18 cellular contexts compared by ENCODE assay signal in the genomic region with DNA sequence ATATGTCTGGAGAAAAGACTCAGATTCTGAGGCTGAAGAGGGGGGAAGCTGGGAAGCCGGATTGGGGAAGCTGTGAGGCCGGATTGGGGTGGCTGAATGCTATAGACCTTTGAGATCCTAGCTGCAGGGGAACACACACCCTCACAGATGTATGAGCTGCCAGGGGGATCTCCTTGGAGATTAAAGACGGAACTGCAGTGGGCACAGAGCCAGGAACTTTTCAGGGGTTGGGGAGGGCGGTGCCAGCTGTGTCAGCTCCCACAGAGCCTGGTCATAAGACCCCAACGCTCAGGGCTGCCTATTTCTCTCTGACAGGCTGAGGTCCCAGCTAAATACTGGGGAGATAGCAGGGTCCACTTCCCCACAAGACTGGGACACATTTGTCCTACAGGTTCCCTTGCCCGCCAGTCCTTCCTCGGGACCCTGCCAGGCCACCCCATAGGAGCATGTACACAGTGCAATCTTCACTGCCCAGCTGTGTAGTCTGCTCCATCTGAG.
DNase-seq lines count a peak whose midpoint lies in the region; ATAC-seq, FAIRE-seq and TF ChIP-seq lines count a peak whose summit lies in the region.
"Had no signal": no experiment of that assay in that cellular context is flagged by ENCODE, and none has a peak within 500 bp of the region (broad histone marks: within the 10 kb centered on the region; RNA-seq: fewer than 3 reads in every experiment).

No MANE protein-coding gene starts in this region.

- H2BK12ac ChIP-seq in H1 (ENCODE audit: low read depth, low read length) = no peak overlapping the region

- H4K8ac ChIP-seq in H1 (ENCODE audit: extremely low read depth, insufficient read depth, low read length) = no peak overlapping the region; the same call in 1 of the 2 replicates

- no peak overlapping the region for H3K4me3 ChIP-seq in H1 (ENCODE audit: extremely low read depth in 1 of 4, insufficient read depth in 2 of 4, low read depth in 3 of 4, low read length in 4 of 4)

- CTCF ChIA-PET in H1 (lab: Charles Lee; ENCODE audit: partially characterized antibody) = no interaction called here

- no peak for TF ChIP-seq CTCF in H1 (IDR thresholded peaks at IDR 0.05; ENCODE audit: control extremely low read depth in 1 of 3, insufficient read depth in 1 of 3, low read depth in 1 of 3, low read length in 3 of 3)
- no peak for TF ChIP-seq CTCF in D721Med (IDR thresholded peaks at IDR 0.05; ENCODE audit: insufficient read depth, missing control alignments)

- 98% methylated on average over 7 of the region's 7 CpGs; no CpG with 5 or more reads in 1 of the 2 experiments for WGBS in H1 (ENCODE audit: extremely low coverage in 1 of 2, insufficient coverage in 1 of 2, insufficient read length in 1 of 2, insufficient replicate concordance in 2 of 2, low coverage in 1 of 2, low lambda C conversion rate in 2 of 2, missing lambda C conversion rate in 1 of 2), 2 experiments

- TF ChIP-seq RAD21 in H1 (IDR thresholded peaks at IDR 0.05 in 1 of 2, conservative IDR thresholded peaks at IDR 0.05 in 1 of 2; ENCODE audit: low read depth in 2 of 2, low read length in 2 of 2) = no peak

- H2BK15ac ChIP-seq in H1 (ENCODE audit: low read length) = no peak overlapping the region

- H3K4me1 ChIP-seq in H1 (replicated peaks in 1 of 4; ENCODE audit: control insufficient read depth in 3 of 4, insufficient read depth in 4 of 4, low read length in 3 of 4) = no peaks in the 10 kb centered on the region
- H3K4me1 ChIP-seq: BE2C had no signal

- no peaks in the 10 kb centered on the region for H4K20me1 ChIP-seq in H1 (replicated peaks in 1 of 2; ENCODE audit: control insufficient read depth in 1 of 2, insufficient read depth in 2 of 2, low read length in 2 of 2)

- no peak overlapping the region for H3K27ac Mint-ChIP-seq in stimulated activated memory B cell treated with anti-CD40 and anti-IgM and Interleukin-4, amounts not matched to agents 10 μg/mL and 1 μg/mL and 100 μg/mL, for 72 hours
- H3K27ac Mint-ChIP-seq: CD4-positive, CD25-positive, alpha-beta regulatory T cell; H9 had no signal

- no peak for TF ChIP-seq EP300 in H1 (IDR thresholded peaks at IDR 0.05; ENCODE audit: borderline replicate concordance in 1 of 2, low read depth in 2 of 2, low read length in 2 of 2)

- peak; percentile 29 for DNase-seq in NCI-H2171 treated with DMSO at 0.1 percent for 48 hours (lab: John Stamatoyannopoulos, UW)
- DNase-seq in NCI-H2171 (lab: John Stamatoyannopoulos, UW) = no peak
- DNase-seq in NCI-H524 treated with DMSO at 0.1 percent for 48 hours (lab: John Stamatoyannopoulos, UW) = peak; percentile 5
- DNase-seq in H1 (ENCODE audit: low read depth in 1 of 2, low spot score in 2 of 2) = no peak
- DNase-seq in NCI-H146 (lab: John Stamatoyannopoulos, UW) = no peak
- no peak for DNase-seq in D721Med (ENCODE audit: insufficient read length, low spot score)
- DNase-seq: BE2C; Calu3; CD4-positive, CD25-positive, alpha-beta regulatory T cell; DMS79 treated with DMSO at 0.1 percent for 48 hours; H9; NCI-H1436; NCI-H2029; NK-92 treated with Interleukin-12 subunit alpha and Interleukin-12 subunit beta, amount 100 ng/mL, for 24 hours had no signal

- H2AFZ ChIP-seq in H1 (ENCODE audit: low read length) = peak overlapping the region; percentile 32; the same call in 1 of the 2 replicates

- no peak overlapping the region for H3K14ac ChIP-seq in H1 (ENCODE audit: insufficient read length)

- H3K27ac ChIP-seq in H1 (ENCODE audit: low read depth, low read length) = no peak overlapping the region

- no peaks in the 10 kb centered on the region for H3K79me1 ChIP-seq in H1 (ENCODE audit: low read depth, low read length)

- ATAC-seq in stimulated activated memory B cell treated with anti-CD40 and anti-IgM and Interleukin-4, amounts not matched to agents 10 μg/mL and 1 μg/mL and 100 μg/mL, for 72 hours = peak; percentile 47
- ATAC-seq in GM19351 (IDR thresholded peaks at IDR 0.05; ENCODE audit: unreplicated experiment) = no peak
- ATAC-seq: Right ventricle myocardium inferior had no signal

- H3K23ac ChIP-seq in H1 (ENCODE audit: insufficient read length) = no peak overlapping the region

- POLR2A ChIA-PET in H1 (lab: Charles Lee; ENCODE audit: partially characterized antibody) = no interaction called here

- no peak overlapping the region for H3K4me2 ChIP-seq in H1 (ENCODE audit: insufficient read depth in 1 of 2, low read depth in 2 of 2, low read length in 2 of 2)

- no peak overlapping the region for H4K5ac ChIP-seq in H1 (ENCODE audit: insufficient read length, low read depth, low read length)

- no peak overlapping the region for H3K9ac ChIP-seq in H1 (replicated peaks in 1 of 4; ENCODE audit: extremely low read depth in 1 of 4, low read depth in 3 of 4, low read length in 3 of 4)

- FAIRE-seq in H1 (lab: Jason Lieb, UNC) (no peak), D721Med (lab: Jason Lieb, UNC) (no peak)
- FAIRE-seq: RCC 7860 had no signal

- no peaks in the 10 kb centered on the region for H3K36me3 Mint-ChIP-seq in stimulated activated memory B cell treated with anti-CD40 and anti-IgM and Interleukin-4, amounts not matched to agents 10 μg/mL and 1 μg/mL and 100 μg/mL, for 72 hours
- H3K36me3 Mint-ChIP-seq: CD4-positive, CD25-positive, alpha-beta regulatory T cell had no signal

- no peaks in the 10 kb centered on the region for H3K27me3 Mint-ChIP-seq in stimulated activated memory B cell treated with anti-CD40 and anti-IgM and Interleukin-4, amounts not matched to agents 10 μg/mL and 1 μg/mL and 100 μg/mL, for 72 hours
- H3K27me3 Mint-ChIP-seq: CD4-positive, CD25-positive, alpha-beta regulatory T cell had no signal

- H3K18ac ChIP-seq in H1 (ENCODE audit: extremely low read depth, low read length) = no peak overlapping the region; the same call in 1 of the 2 replicates

- no peak overlapping the region for H3K4me3 Mint-ChIP-seq in stimulated activated memory B cell treated with anti-CD40 and anti-IgM and Interleukin-4, amounts not matched to agents 10 μg/mL and 1 μg/mL and 100 μg/mL, for 72 hours
- H3K4me3 Mint-ChIP-seq: CD4-positive, CD25-positive, alpha-beta regulatory T cell; H9 had no signal

- H3K4ac ChIP-seq in H1 (replicated peaks; ENCODE audit: insufficient read length, low read depth, low read length) = no peak overlapping the region

- no peak overlapping the region for H2BK5ac ChIP-seq in H1 (ENCODE audit: low read depth, low read length)

- no peaks in the 10 kb centered on the region for H3K79me2 ChIP-seq in H1 (ENCODE audit: control insufficient read depth in 1 of 2, insufficient read depth in 2 of 2, low read length in 2 of 2)

- H2BK120ac ChIP-seq in H1 (replicated peaks; ENCODE audit: low read depth, low read length) = no peak overlapping the region

- no peak overlapping the region for H4K91ac ChIP-seq in H1 (replicated peaks; ENCODE audit: insufficient read length, low read length)

- H3K9me3 Mint-ChIP-seq in stimulated activated memory B cell treated with anti-CD40 and anti-IgM and Interleukin-4, amounts not matched to agents 10 μg/mL and 1 μg/mL and 100 μg/mL, for 72 hours = no peaks in the 10 kb centered on the region
- H3K9me3 Mint-ChIP-seq: H9 had no signal

- H3K36me3 ChIP-seq in H1 (ENCODE audit: control insufficient read depth in 2 of 4, insufficient read depth in 4 of 4, low read length in 3 of 4) = no peaks in the 10 kb centered on the region
- H3K36me3 ChIP-seq: BE2C had no signal

- no peaks in the 10 kb centered on the region for H3K9me3 ChIP-seq in H1 (ENCODE audit: insufficient read depth in 2 of 2, low read depth in 1 of 2, low read length in 1 of 2)
- H3K9me3 ChIP-seq: BE2C had no signal

- H3K23me2 ChIP-seq in H1 (ENCODE audit: low read depth, low read length) = no peaks in the 10 kb centered on the region

- TF ChIP-seq POLR2A in H1 (IDR thresholded peaks at IDR 0.05; ENCODE audit: control extremely low read depth in 1 of 2, low read depth in 2 of 2, low read length in 2 of 2) = no peak

- H3K56ac ChIP-seq in H1 (replicated peaks; ENCODE audit: insufficient read length, low read depth, low read length) = no peak overlapping the region

- H3K4me1 Mint-ChIP-seq in stimulated activated memory B cell treated with anti-CD40 and anti-IgM and Interleukin-4, amounts not matched to agents 10 μg/mL and 1 μg/mL and 100 μg/mL, for 72 hours = no peaks in the 10 kb centered on the region
- H3K4me1 Mint-ChIP-seq: CD4-positive, CD25-positive, alpha-beta regulatory T cell; H9 had no signal

- H3K27me3 ChIP-seq in H1 (replicated peaks in 1 of 4; ENCODE audit: control insufficient read depth in 3 of 4, extremely low read depth in 1 of 4, insufficient read depth in 3 of 4, low read length in 3 of 4) = no peaks in the 10 kb centered on the region
- H3K27me3 ChIP-seq: BE2C had no signal

- H2AK5ac ChIP-seq in H1 (ENCODE audit: low read depth, low read length) = no peak overlapping the region

- H2BK20ac ChIP-seq in H1 (ENCODE audit: low read length) = no peak overlapping the region

TF ChIP-seq in H1, 55 proteins besides CTCF, POLR2A, EP300 and RAD21:
- no peak for TF ChIP-seq RFX5 (IDR thresholded peaks at IDR 0.05; ENCODE audit: borderline replicate concordance, low read depth, low read length)
- no peak for TF ChIP-seq SIN3A (conservative IDR thresholded peaks at IDR 0.05 in 1 of 2, IDR thresholded peaks at IDR 0.05 in 1 of 2; ENCODE audit: low read depth in 1 of 2, low read length in 2 of 2)
- no peak for TF ChIP-seq GABPA (IDR thresholded peaks at IDR 0.05; ENCODE audit: borderline replicate concordance, insufficient read depth, low read length)
- no peak for TF ChIP-seq BRCA1 (IDR thresholded peaks at IDR 0.05; ENCODE audit: low read depth, low read length)

Comparison
In these comparisons a context has a peak if more than half of its experiments do, and no peak if none do; other contexts are left out.
1. DNase-seq: peak in NCI-H2171 treated with DMSO at 0.1 percent for 48 hours (single experiment) and NCI-H524 treated with DMSO at 0.1 percent for 48 hours (single experiment); none in NCI-H2171 (single experiment), H1 (0 of 2), NCI-H146 (single experiment) and D721Med (single experiment).